In genomic region chr1:6519935-6520621, GRCh38 we compare ENCODE assay signal across 8 cellular contexts. TPM values are rescaled to one million over a fixed set of nuclear protein-coding genes. Genes with fewer than 3 reads are reported as not detected.
A peak's percentile ranks its signal among the peaks of the same experiment; 100 is the strongest.
DNase-seq lines count a peak whose midpoint lies in the region; ATAC-seq lines count a peak whose summit lies in the region.

No MANE protein-coding gene starts in this region.

- no peaks in the 10 kb centered on the region for H3K9me3 Mint-ChIP-seq in memory B cell
- no peaks in the 10 kb centered on the region for H3K9me3 Mint-ChIP-seq in activated T-helper 1 cell treated with anti-CD3 and anti-CD28 coated beads, Interleukin-12 subunit alpha, Interleukin-12 subunit beta, Interleukin-2, Interleukin-4 antibody, amounts not matched to agents 30 ng/mL and 10 ng/mL and 1 ng/mL, durations not matched to agents 14 hours and 24 hours and 36 hours

- H3K4me1 Mint-ChIP-seq in memory B cell, result no peaks in the 10 kb centered on the region
- no peaks in the 10 kb centered on the region for H3K4me1 Mint-ChIP-seq in activated T-helper 1 cell treated with anti-CD3 and anti-CD28 coated beads, Interleukin-12 subunit alpha, Interleukin-12 subunit beta, Interleukin-2, Interleukin-4 antibody, amounts not matched to agents 30 ng/mL and 10 ng/mL and 1 ng/mL, durations not matched to agents 14 hours and 24 hours and 36 hours (ENCODE audit: low read depth)

- peak overlapping the region; percentile 74 for H3K27ac Mint-ChIP-seq in memory B cell
- no peak overlapping the region for H3K27ac Mint-ChIP-seq in activated T-helper 1 cell treated with anti-CD3 and anti-CD28 coated beads, Interleukin-12 subunit alpha, Interleukin-12 subunit beta, Interleukin-2, Interleukin-4 antibody, amounts not matched to agents 30 ng/mL and 10 ng/mL and 1 ng/mL, durations not matched to agents 14 hours and 24 hours and 36 hours

- DNase-seq in Ammon's horn (ENCODE audit: low spot score), result peak; percentile 85
- peak; percentile 84 to 94 (median 85) for DNase-seq in NCI-H1417 (lab: John Stamatoyannopoulos, UW)
- peak in 37 of 61 donors; percentile 10 to 75 (median 34) for DNase-seq in caudate nucleus (lab: John Stamatoyannopoulos, UW)
- no peak for DNase-seq in memory B cell (ENCODE audit: low spot score in 2 of 2)
- no peak for DNase-seq in activated T-helper 1 cell treated with anti-CD3 and anti-CD28 coated beads, Interleukin-12 subunit alpha, Interleukin-12 subunit beta, Interleukin-2, Interleukin-4 antibody, amounts not matched to agents 30 ng/mL and 10 ng/mL and 1 ng/mL, durations not matched to agents 14 hours and 24 hours and 36 hours (ENCODE audit: low spot score)
- DNase-seq in 8988T, result no peak
- no peak for DNase-seq in GOT3 (lab: John Stamatoyannopoulos, UW)

- H3K4me3 Mint-ChIP-seq in memory B cell, result no peak overlapping the region
- H3K4me3 Mint-ChIP-seq in activated T-helper 1 cell treated with anti-CD3 and anti-CD28 coated beads, Interleukin-12 subunit alpha, Interleukin-12 subunit beta, Interleukin-2, Interleukin-4 antibody, amounts not matched to agents 30 ng/mL and 10 ng/mL and 1 ng/mL, durations not matched to agents 14 hours and 24 hours and 36 hours, result no peak overlapping the region

- H3K36me3 Mint-ChIP-seq in memory B cell, result peaks cover 1% of the 10 kb centered on the region
- H3K36me3 Mint-ChIP-seq in activated T-helper 1 cell treated with anti-CD3 and anti-CD28 coated beads, Interleukin-12 subunit alpha, Interleukin-12 subunit beta, Interleukin-2, Interleukin-4 antibody, amounts not matched to agents 30 ng/mL and 10 ng/mL and 1 ng/mL, durations not matched to agents 14 hours and 24 hours and 36 hours (ENCODE audit: low read depth), result peaks cover 9% of the 10 kb centered on the region

- H3K27ac ChIP-seq in caudate nucleus (ENCODE audit: low read depth, low read length), result no peak overlapping the region

- H3K27me3 Mint-ChIP-seq in memory B cell, result no peaks in the 10 kb centered on the region
- no peaks in the 10 kb centered on the region for H3K27me3 Mint-ChIP-seq in activated T-helper 1 cell treated with anti-CD3 and anti-CD28 coated beads, Interleukin-12 subunit alpha, Interleukin-12 subunit beta, Interleukin-2, Interleukin-4 antibody, amounts not matched to agents 30 ng/mL and 10 ng/mL and 1 ng/mL, durations not matched to agents 14 hours and 24 hours and 36 hours (ENCODE audit: insufficient read depth)

- intact Hi-C loops in activated T-helper 1 cell treated with anti-CD3 and anti-CD28 coated beads, Interleukin-12 subunit alpha, Interleukin-12 subunit beta, Interleukin-2, Interleukin-4 antibody, amounts not matched to agents 30 ng/mL and 10 ng/mL and 1 ng/mL, durations not matched to agents 14 hours and 24 hours and 36 hours (cut with micrococcal nuclease), result no loop called here

- ATAC-seq in memory B cell (ENCODE audit: low read depth) (no peak), HG03175 (IDR thresholded peaks at IDR 0.05; ENCODE audit: unreplicated experiment) (no peak)

RNA-seq across cellular contexts. Expression of gene PLEKHG5, which starts 28.6 kb away (rescaled TPM):
- 1.8 and 2.2 TPM in 2 replicates for total RNA-seq in activated T-helper 1 cell treated with anti-CD3 and anti-CD28 coated beads, Interleukin-12 subunit alpha, Interleukin-12 subunit beta, Interleukin-2, Interleukin-4 antibody, amounts not matched to agents 30 ng/mL and 10 ng/mL and 1 ng/mL, durations not matched to agents 14 hours and 24 hours and 36 hours

RNA-seq across cellular contexts. Expression of gene NOL9, which starts 34.2 kb away (rescaled TPM):
- 50.4 and 58.9 TPM in 2 replicates for total RNA-seq in activated T-helper 1 cell treated with anti-CD3 and anti-CD28 coated beads, Interleukin-12 subunit alpha, Interleukin-12 subunit beta, Interleukin-2, Interleukin-4 antibody, amounts not matched to agents 30 ng/mL and 10 ng/mL and 1 ng/mL, durations not matched to agents 14 hours and 24 hours and 36 hours

RNA-seq across cellular contexts. Expression of gene TAS1R1, which starts 35.0 kb away (rescaled TPM):
- total RNA-seq in activated T-helper 1 cell treated with anti-CD3 and anti-CD28 coated beads, Interleukin-12 subunit alpha, Interleukin-12 subunit beta, Interleukin-2, Interleukin-4 antibody, amounts not matched to agents 30 ng/mL and 10 ng/mL and 1 ng/mL, durations not matched to agents 14 hours and 24 hours and 36 hours, result not detected in 2 replicates

RNA-seq across cellular contexts. Expression of gene TNFRSF25, which starts 54.1 kb away (rescaled TPM):
- total RNA-seq in activated T-helper 1 cell treated with anti-CD3 and anti-CD28 coated beads, Interleukin-12 subunit alpha, Interleukin-12 subunit beta, Interleukin-2, Interleukin-4 antibody, amounts not matched to agents 30 ng/mL and 10 ng/mL and 1 ng/mL, durations not matched to agents 14 hours and 24 hours and 36 hours, result 151 and 158 TPM in 2 replicates

RNA-seq across cellular contexts. Expression of gene ZBTB48, which starts 59.7 kb away (rescaled TPM):
- total RNA-seq in activated T-helper 1 cell treated with anti-CD3 and anti-CD28 coated beads, Interleukin-12 subunit alpha, Interleukin-12 subunit beta, Interleukin-2, Interleukin-4 antibody, amounts not matched to agents 30 ng/mL and 10 ng/mL and 1 ng/mL, durations not matched to agents 14 hours and 24 hours and 36 hours, result 34.5 and 35.7 TPM in 2 replicates

Comparison
In these comparisons a context has a peak if more than half of its experiments do, and no peak if none do; other contexts are left out.
1. DNase-seq: peak in Ammon's horn (single experiment), NCI-H1417 (3 of 3) and caudate nucleus (37 of 61); none in memory B cell (0 of 2), activated T-helper 1 cell treated with anti-CD3 and anti-CD28 coated beads, Interleukin-12 subunit alpha, Interleukin-12 subunit beta, Interleukin-2, Interleukin-4 antibody, amounts not matched to agents 30 ng/mL and 10 ng/mL and 1 ng/mL, durations not matched to agents 14 hours and 24 hours and 36 hours (single experiment), 8988T (single experiment) and GOT3 (single experiment).